Comparison of ENCODE assay signal across 2 cellular contexts in genomic region chr5:157564149-157564711, GRCh38.
TF ChIP-seq lines count a peak whose summit lies in the region.

No MANE protein-coding gene starts in this region.

TF ChIP-seq in IMR-90, 13 proteins besides CTCF, POLR2A, EP300 and RAD21:
- TF ChIP-seq RFX5 (IDR thresholded peaks at IDR 0.05; ENCODE audit: low read depth, low read length) (no peak), MAZ (IDR thresholded peaks at IDR 0.05; ENCODE audit: borderline replicate concordance, low read depth, low read length) (no peak), CEBPB (IDR thresholded peaks at IDR 0.05; ENCODE audit: low read depth, low read length) (no peak), MAFK (IDR thresholded peaks at IDR 0.05; ENCODE audit: low read depth, low read length) (no peak), MXI1 (IDR thresholded peaks at IDR 0.05; ENCODE audit: borderline replicate concordance, low read depth, low read length) (no peak), NFE2L2 (IDR thresholded peaks at IDR 0.05; ENCODE audit: low read depth, low read length) (no peak), CHD1 (IDR thresholded peaks at IDR 0.05; ENCODE audit: low read depth, low read length) (no peak), FOS (IDR thresholded peaks at IDR 0.05; ENCODE audit: low read depth, low read length) (no peak), RCOR1 (IDR thresholded peaks at IDR 0.05; ENCODE audit: insufficient replicate concordance, low read length) (no peak), BHLHE40 (IDR thresholded peaks at IDR 0.05; ENCODE audit: low read depth, low read length) (no peak), SMC3 (IDR thresholded peaks at IDR 0.05; ENCODE audit: low read depth, low read length) (no peak), USF2 (IDR thresholded peaks at IDR 0.05; ENCODE audit: low read depth, low read length) (no peak)
- TF ChIP-seq, protein P1, sequence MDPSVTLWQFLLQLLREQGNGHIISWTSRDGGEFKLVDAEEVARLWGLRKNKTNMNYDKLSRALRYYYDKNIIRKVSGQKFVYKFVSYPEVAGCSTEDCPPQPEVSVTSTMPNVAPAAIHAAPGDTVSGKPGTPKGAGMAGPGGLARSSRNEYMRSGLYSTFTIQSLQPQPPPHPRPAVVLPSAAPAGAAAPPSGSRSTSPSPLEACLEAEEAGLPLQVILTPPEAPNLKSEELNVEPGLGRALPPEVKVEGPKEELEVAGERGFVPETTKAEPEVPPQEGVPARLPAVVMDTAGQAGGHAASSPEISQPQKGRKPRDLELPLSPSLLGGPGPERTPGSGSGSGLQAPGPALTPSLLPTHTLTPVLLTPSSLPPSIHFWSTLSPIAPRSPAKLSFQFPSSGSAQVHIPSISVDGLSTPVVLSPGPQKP (IDR thresholded peaks at IDR 0.05; ENCODE audit: borderline replicate concordance, low read depth, low read length), result no peak

TF ChIP-seq in HepG2, 621 proteins besides CTCF, POLR2A, EP300 and RAD21 (continues in another document):
- TF ChIP-seq, protein P2, sequence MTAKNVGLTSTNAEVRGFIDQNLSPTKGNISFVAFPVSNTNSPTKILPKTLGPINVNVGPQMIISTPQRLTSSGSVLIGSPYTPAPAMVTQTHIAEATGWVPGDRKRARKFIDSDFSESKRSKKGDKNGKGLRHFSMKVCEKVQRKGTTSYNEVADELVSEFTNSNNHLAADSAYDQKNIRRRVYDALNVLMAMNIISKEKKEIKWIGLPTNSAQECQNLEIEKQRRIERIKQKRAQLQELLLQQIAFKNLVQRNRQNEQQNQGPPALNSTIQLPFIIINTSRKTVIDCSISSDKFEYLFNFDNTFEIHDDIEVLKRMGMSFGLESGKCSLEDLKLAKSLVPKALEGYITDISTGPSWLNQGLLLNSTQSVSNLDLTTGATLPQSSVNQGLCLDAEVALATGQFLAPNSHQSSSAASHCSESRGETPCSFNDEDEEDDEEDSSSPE (CRISPR knock-in tag; IDR thresholded peaks at IDR 0.05), result no peak
- no peak for TF ChIP-seq GABPA (IDR thresholded peaks at IDR 0.05; ENCODE audit: low read depth, low read length)
- peak; percentile 56; the same call in 1 of the 2 replicates for TF ChIP-seq GABPA (CRISPR knock-in tag; IDR thresholded peaks at IDR 0.05; ENCODE audit: low read depth)
- TF ChIP-seq ZNF549 (CRISPR knock-in tag; IDR thresholded peaks at IDR 0.05), result no peak
- no peak for TF ChIP-seq NR2F1 (CRISPR knock-in tag; IDR thresholded peaks at IDR 0.05)
- TF ChIP-seq PRDM10 (CRISPR knock-in tag; IDR thresholded peaks at IDR 0.05; ENCODE audit: low read depth), result no peak
- no peak for TF ChIP-seq KLF12 (CRISPR knock-in tag; IDR thresholded peaks at IDR 0.05; ENCODE audit: borderline replicate concordance)
- TF ChIP-seq MTF1 (CRISPR knock-in tag; IDR thresholded peaks at IDR 0.05), result no peak
- TF ChIP-seq ASH2L (IDR thresholded peaks at IDR 0.05; ENCODE audit: insufficient read length, low read depth, low read length), result no peak
- no peak for TF ChIP-seq ZFP90 (CRISPR knock-in tag; IDR thresholded peaks at IDR 0.05; ENCODE audit: borderline replicate concordance)
- TF ChIP-seq, protein P3, sequence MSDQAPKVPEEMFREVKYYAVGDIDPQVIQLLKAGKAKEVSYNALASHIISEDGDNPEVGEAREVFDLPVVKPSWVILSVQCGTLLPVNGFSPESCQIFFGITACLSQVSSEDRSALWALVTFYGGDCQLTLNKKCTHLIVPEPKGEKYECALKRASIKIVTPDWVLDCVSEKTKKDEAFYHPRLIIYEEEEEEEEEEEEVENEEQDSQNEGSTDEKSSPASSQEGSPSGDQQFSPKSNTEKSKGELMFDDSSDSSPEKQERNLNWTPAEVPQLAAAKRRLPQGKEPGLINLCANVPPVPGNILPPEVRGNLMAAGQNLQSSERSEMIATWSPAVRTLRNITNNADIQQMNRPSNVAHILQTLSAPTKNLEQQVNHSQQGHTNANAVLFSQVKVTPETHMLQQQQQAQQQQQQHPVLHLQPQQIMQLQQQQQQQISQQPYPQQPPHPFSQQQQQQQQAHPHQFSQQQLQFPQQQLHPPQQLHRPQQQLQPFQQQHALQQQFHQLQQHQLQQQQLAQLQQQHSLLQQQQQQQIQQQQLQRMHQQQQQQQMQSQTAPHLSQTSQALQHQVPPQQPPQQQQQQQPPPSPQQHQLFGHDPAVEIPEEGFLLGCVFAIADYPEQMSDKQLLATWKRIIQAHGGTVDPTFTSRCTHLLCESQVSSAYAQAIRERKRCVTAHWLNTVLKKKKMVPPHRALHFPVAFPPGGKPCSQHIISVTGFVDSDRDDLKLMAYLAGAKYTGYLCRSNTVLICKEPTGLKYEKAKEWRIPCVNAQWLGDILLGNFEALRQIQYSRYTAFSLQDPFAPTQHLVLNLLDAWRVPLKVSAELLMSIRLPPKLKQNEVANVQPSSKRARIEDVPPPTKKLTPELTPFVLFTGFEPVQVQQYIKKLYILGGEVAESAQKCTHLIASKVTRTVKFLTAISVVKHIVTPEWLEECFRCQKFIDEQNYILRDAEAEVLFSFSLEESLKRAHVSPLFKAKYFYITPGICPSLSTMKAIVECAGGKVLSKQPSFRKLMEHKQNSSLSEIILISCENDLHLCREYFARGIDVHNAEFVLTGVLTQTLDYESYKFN (CRISPR knock-in tag; conservative IDR thresholded peaks at IDR 0.05), result peak; percentile 36; the same call in 1 of the 2 replicates
- TF ChIP-seq FUBP1 (CRISPR knock-in tag; IDR thresholded peaks at IDR 0.05; ENCODE audit: borderline replicate concordance), result no peak
- TF ChIP-seq HMG20B (CRISPR knock-in tag; conservative IDR thresholded peaks at IDR 0.05), result no peak
- no peak for TF ChIP-seq ZUFSP (CRISPR knock-in tag; IDR thresholded peaks at IDR 0.05; ENCODE audit: borderline replicate concordance)
- TF ChIP-seq ZNF598 (CRISPR knock-in tag; IDR thresholded peaks at IDR 0.05; ENCODE audit: borderline replicate concordance), result no peak
- TF ChIP-seq RFXANK (CRISPR knock-in tag; IDR thresholded peaks at IDR 0.05), result no peak
- TF ChIP-seq PHF21A (CRISPR knock-in tag; IDR thresholded peaks at IDR 0.05), result 0 out of 2 replicates have a peak, but pooled peaks have one; percentile 3
- TF ChIP-seq, protein P4, sequence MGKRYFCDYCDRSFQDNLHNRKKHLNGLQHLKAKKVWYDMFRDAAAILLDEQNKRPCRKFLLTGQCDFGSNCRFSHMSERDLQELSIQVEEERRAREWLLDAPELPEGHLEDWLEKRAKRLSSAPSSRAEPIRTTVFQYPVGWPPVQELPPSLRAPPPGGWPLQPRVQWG (CRISPR knock-in tag; IDR thresholded peaks at IDR 0.05; ENCODE audit: borderline replicate concordance, low read depth), result no peak
- no peak for TF ChIP-seq FOXA3 (CRISPR knock-in tag; IDR thresholded peaks at IDR 0.05)
- no peak for TF ChIP-seq ETV6 (CRISPR knock-in tag; conservative IDR thresholded peaks at IDR 0.05)
- TF ChIP-seq ZNF225 (CRISPR knock-in tag; IDR thresholded peaks at IDR 0.05), result no peak
- TF ChIP-seq PAF1 (CRISPR knock-in tag; IDR thresholded peaks at IDR 0.05), result no peak
- TF ChIP-seq ZBED4 (CRISPR knock-in tag; IDR thresholded peaks at IDR 0.05; ENCODE audit: borderline replicate concordance), result 0 out of 2 replicates have a peak, but pooled peaks have one; percentile 30
- TF ChIP-seq HOXA9 (CRISPR knock-in tag; IDR thresholded peaks at IDR 0.05; ENCODE audit: borderline replicate concordance), result no peak
- TF ChIP-seq WIZ (CRISPR knock-in tag; IDR thresholded peaks at IDR 0.05), result no peak
- TF ChIP-seq HNRNPLL (IDR thresholded peaks at IDR 0.05; ENCODE audit: low read depth, low read length, poor library complexity, severe bottlenecking), result no peak
- no peak for TF ChIP-seq ZNF512 (CRISPR knock-in tag; IDR thresholded peaks at IDR 0.05)
- no peak for TF ChIP-seq TBL1XR1 (IDR thresholded peaks at IDR 0.05; ENCODE audit: borderline replicate concordance, low read length, partially characterized antibody)
- no peak for TF ChIP-seq GTF3A (CRISPR knock-in tag; conservative IDR thresholded peaks at IDR 0.05)
- TF ChIP-seq NFYB (CRISPR knock-in tag; IDR thresholded peaks at IDR 0.05), result no peak
- peak; percentile 28 for TF ChIP-seq HNF4A (CRISPR knock-in tag; IDR thresholded peaks at IDR 0.05)
- TF ChIP-seq ZNF234 (CRISPR knock-in tag; conservative IDR thresholded peaks at IDR 0.05), result no peak
- no peak for TF ChIP-seq POLR2G (IDR thresholded peaks at IDR 0.05; ENCODE audit: low read depth, low read length)
- peak; percentile 40; the same call in 1 of the 2 replicates for TF ChIP-seq HNF4G (IDR thresholded peaks at IDR 0.05; ENCODE audit: borderline replicate concordance, low read depth, low read length)
- TF ChIP-seq HNF4G (CRISPR knock-in tag; IDR thresholded peaks at IDR 0.05; ENCODE audit: borderline replicate concordance, low read depth), result no peak
